Comparison of ENCODE assay signal across 7 cellular contexts in genomic region chr10:85408388-85408787, GRCh38.
"Had no signal": no experiment of that assay in that cellular context is flagged by ENCODE, and none has a peak within 500 bp of the region (broad histone marks: within the 10 kb centered on the region; RNA-seq: fewer than 3 reads in every experiment).

No MANE protein-coding gene starts in this region.

- H3K27ac Mint-ChIP-seq: IgD-negative memory B cell had no signal

- H3K27ac ChIP-seq: HL-60 had no signal

- DNase-seq: IMR-90, KBM-7, KG1 had no signal

- H3K4me1 Mint-ChIP-seq: IgD-negative memory B cell had no signal

- H3K27me3 Mint-ChIP-seq: IgD-negative memory B cell had no signal

- ATAC-seq: HepG2, K562 had no signal

- H3K36me3 Mint-ChIP-seq: IgD-negative memory B cell had no signal

- H3K4me3 Mint-ChIP-seq: IgD-negative memory B cell had no signal

- H3K4me3 ChIP-seq: K562 had no signal
